Comparison of ENCODE assay signal across 8 cellular contexts in the genomic region with DNA sequence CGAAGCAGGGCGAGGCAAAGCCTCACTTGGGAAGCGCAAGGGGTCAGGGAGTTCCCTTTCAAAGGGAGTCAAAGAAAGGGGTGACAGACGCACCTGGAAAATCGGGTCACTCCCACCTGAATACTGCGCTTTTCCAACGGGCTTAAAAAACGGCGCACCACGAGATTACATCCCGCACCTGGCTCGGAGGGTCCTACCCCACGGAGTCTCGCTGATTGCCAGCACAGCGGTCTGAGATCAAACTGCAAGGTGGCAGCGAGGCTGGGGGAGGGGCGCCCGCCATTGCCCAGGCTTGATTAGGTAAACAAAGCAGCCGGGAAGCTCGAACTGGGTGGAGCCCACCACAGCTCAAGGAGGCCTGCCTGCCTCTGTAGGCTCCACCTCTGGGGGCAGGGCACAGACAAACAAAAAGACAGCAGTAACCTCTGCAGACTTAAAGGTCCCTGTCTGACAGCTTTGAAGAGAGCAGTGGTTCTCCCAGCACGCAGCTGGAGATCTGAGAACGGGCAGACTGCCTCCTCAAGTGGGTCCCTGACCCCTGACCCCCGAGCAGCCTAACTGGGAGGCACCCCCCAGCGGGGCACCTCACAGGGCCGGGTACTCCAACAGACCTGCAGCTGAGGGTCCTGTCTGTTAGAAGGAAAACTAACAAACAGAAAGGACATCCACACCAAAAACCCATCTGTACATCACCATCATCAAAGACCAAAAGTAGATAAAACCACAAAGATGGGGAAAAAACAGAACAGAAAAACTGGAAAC.
A peak's percentile ranks its signal among the peaks of the same experiment; 100 is the strongest.
DNase-seq lines count a peak whose midpoint lies in the region; ATAC-seq, FAIRE-seq and TF ChIP-seq lines count a peak whose summit lies in the region.
"Not testable (repeated sequence)": the region's sequence is repeated elsewhere in the genome, so short reads cannot be mapped to it uniquely, and the experiment has no call there.

No MANE protein-coding gene starts in this region.

- in situ Hi-C loops in HepG2 (cut with HindIII; ENCODE audit: extremely low pct_ligation_motif_present, low pct_unique_long_range_greater_than_20kb) = not testable (repeated sequence)

- not testable (repeated sequence) for H4K91ac ChIP-seq in neuronal stem cell (ENCODE audit: low read depth, low read length, poor library complexity)

- H3K4me2 ChIP-seq in HepG2 (ENCODE audit: low read depth, low read length) = not testable (repeated sequence)
- peak overlapping the region; percentile 40 for H3K4me2 ChIP-seq in neuronal stem cell (ENCODE audit: insufficient read depth, low read length, poor library complexity, severe bottlenecking)

- H3K14ac ChIP-seq in neuronal stem cell (ENCODE audit: low read length) = not testable (repeated sequence)

- H3K4me1 Mint-ChIP-seq in activated T-helper 1 cell treated with anti-CD3 and anti-CD28 coated beads, Interleukin-12 subunit alpha, Interleukin-12 subunit beta, Interleukin-2, Interleukin-4 antibody, amounts not matched to agents 30 ng/mL and 10 ng/mL and 1 ng/mL, durations not matched to agents 14 hours and 24 hours and 36 hours (ENCODE audit: low read depth) = not testable (repeated sequence)

- H3K79me2 ChIP-seq in HepG2 (ENCODE audit: insufficient read depth, low read length) = not testable (repeated sequence)

- not testable (repeated sequence) for H4K20me1 ChIP-seq in HepG2 (ENCODE audit: insufficient read depth, low read length)

- H2AK5ac ChIP-seq in neuronal stem cell (ENCODE audit: low read depth, low read length) = not testable (repeated sequence)

- not testable (repeated sequence) for H2AFZ ChIP-seq in HepG2 (ENCODE audit: low read length)
- peak overlapping the region; percentile 48 for H2AFZ ChIP-seq in neuronal stem cell (ENCODE audit: low read length)

- H3K23ac ChIP-seq in neuronal stem cell (ENCODE audit: low read depth, low read length, poor library complexity) = not testable (repeated sequence)

- H3K27me3 Mint-ChIP-seq in activated T-helper 1 cell treated with anti-CD3 and anti-CD28 coated beads, Interleukin-12 subunit alpha, Interleukin-12 subunit beta, Interleukin-2, Interleukin-4 antibody, amounts not matched to agents 30 ng/mL and 10 ng/mL and 1 ng/mL, durations not matched to agents 14 hours and 24 hours and 36 hours (ENCODE audit: insufficient read depth) = not testable (repeated sequence)

- not testable (repeated sequence) for H2BK15ac ChIP-seq in neuronal stem cell (ENCODE audit: low read length)

- not testable (repeated sequence) for H3K4ac ChIP-seq in neuronal stem cell (ENCODE audit: low read length)

- TF ChIP-seq CTCF in choroid plexus epithelial cell (conservative IDR thresholded peaks at IDR 0.05; ENCODE audit: low read depth, low read length); heart left ventricle (IDR thresholded peaks at IDR 0.05); HepG2 (CRISPR knock-in tag; IDR thresholded peaks at IDR 0.05); suprapubic skin (IDR thresholded peaks at IDR 0.05): not testable (repeated sequence)

- ATAC-seq in heart left ventricle, HepG2: not testable (repeated sequence)

- H3K9me3 Mint-ChIP-seq in activated T-helper 1 cell treated with anti-CD3 and anti-CD28 coated beads, Interleukin-12 subunit alpha, Interleukin-12 subunit beta, Interleukin-2, Interleukin-4 antibody, amounts not matched to agents 30 ng/mL and 10 ng/mL and 1 ng/mL, durations not matched to agents 14 hours and 24 hours and 36 hours = not testable (repeated sequence)

- H3K27me3 ChIP-seq in heart left ventricle; HepG2 (ENCODE audit: control insufficient read depth in 1 of 2, insufficient read depth in 2 of 2, low read length in 2 of 2); neuronal stem cell (ENCODE audit: control insufficient read depth in 3 of 3, insufficient read depth in 3 of 3, low read depth in 1 of 3, low read length in 3 of 3); suprapubic skin: not testable (repeated sequence)

- H3K36me3 ChIP-seq in heart left ventricle; HepG2 (replicated peaks in 1 of 2; ENCODE audit: control insufficient read depth in 1 of 2, insufficient read depth in 2 of 2, low read length in 2 of 2); neuronal stem cell (replicated peaks in 1 of 2; ENCODE audit: control insufficient read depth in 2 of 2, insufficient read depth in 2 of 2, low read length in 2 of 2); suprapubic skin: not testable (repeated sequence)

- H3K27ac Mint-ChIP-seq in activated T-helper 1 cell treated with anti-CD3 and anti-CD28 coated beads, Interleukin-12 subunit alpha, Interleukin-12 subunit beta, Interleukin-2, Interleukin-4 antibody, amounts not matched to agents 30 ng/mL and 10 ng/mL and 1 ng/mL, durations not matched to agents 14 hours and 24 hours and 36 hours = not testable (repeated sequence)

- TF ChIP-seq POLR2A in heart left ventricle (IDR thresholded peaks at IDR 0.05); HepG2 (IDR thresholded peaks at IDR 0.05; ENCODE audit: insufficient read depth in 1 of 2, low read depth in 2 of 2, low read length in 2 of 2); suprapubic skin (IDR thresholded peaks at IDR 0.05): not testable (repeated sequence)

- DNase-seq in DMS53 (lab: John Stamatoyannopoulos, UW) = peak; percentile 41
- DNase-seq in NCI-H2171 (lab: John Stamatoyannopoulos, UW) = peak; percentile 5
- not testable (repeated sequence) for DNase-seq in activated T-helper 1 cell treated with anti-CD3 and anti-CD28 coated beads, Interleukin-12 subunit alpha, Interleukin-12 subunit beta, Interleukin-2, Interleukin-4 antibody, amounts not matched to agents 30 ng/mL and 10 ng/mL and 1 ng/mL, durations not matched to agents 14 hours and 24 hours and 36 hours (ENCODE audit: low spot score); choroid plexus epithelial cell (ENCODE audit: low read depth); HepG2 (ENCODE audit: low spot score); neuronal stem cell (ENCODE audit: low spot score)
- DNase-seq in heart left ventricle = peak in 2 of 5 donors; percentile 7 to 8
- peak; percentile 37 to 45 for DNase-seq in suprapubic skin (ENCODE audit: low spot score in 2 of 2)

- not testable (repeated sequence) for H2BK12ac ChIP-seq in neuronal stem cell (ENCODE audit: low read length)

- not testable (repeated sequence) for BruUV-seq in HepG2 (replicated peaks; lab: Mats Ljungman, UMichigan)

- H2BK5ac ChIP-seq in neuronal stem cell (ENCODE audit: low read length) = not testable (repeated sequence)

- peak overlapping the region in 1 of 12 donors; percentile 47 for H3K27ac ChIP-seq in heart left ventricle
- H3K27ac ChIP-seq in HepG2 (ENCODE audit: extremely low read length, insufficient read depth, low read length); neuronal stem cell (replicated peaks; ENCODE audit: low read length); suprapubic skin: not testable (repeated sequence)

- CTCF ChIA-PET in HepG2 (lab: Yijun Ruan, JAX; ENCODE audit: low intra/inter-chr PET ratio, low total read pairs) = not testable (repeated sequence)

- not testable (repeated sequence) for H3K9me3 ChIP-seq in heart left ventricle; HepG2 (ENCODE audit: low read length); neuronal stem cell (replicated peaks in 1 of 2; ENCODE audit: control insufficient read depth in 2 of 2, insufficient read depth in 1 of 2, low read depth in 1 of 2, low read length in 2 of 2); suprapubic skin

- not testable (repeated sequence) for H4K8ac ChIP-seq in neuronal stem cell (ENCODE audit: low read depth, low read length)

- FAIRE-seq in HepG2 (lab: Jason Lieb, UNC) = not testable (repeated sequence)

- not testable (repeated sequence) for TF ChIP-seq EP300 in HepG2 (IDR thresholded peaks at IDR 0.05; ENCODE audit: low read depth in 2 of 2, low read length in 2 of 2); HepG2 (CRISPR knock-in tag; IDR thresholded peaks at IDR 0.05; ENCODE audit: borderline replicate concordance); suprapubic skin (IDR thresholded peaks at IDR 0.05)

- not testable (repeated sequence) for H3K9ac ChIP-seq in HepG2 (ENCODE audit: insufficient read depth, low read depth, low read length); neuronal stem cell (ENCODE audit: low read depth, low read length, poor library complexity)

- H3K79me1 ChIP-seq in neuronal stem cell (ENCODE audit: low read depth, low read length) = not testable (repeated sequence)

- not testable (repeated sequence) for H3K4me1 ChIP-seq in heart left ventricle; HepG2 (ENCODE audit: insufficient read depth, low read length); suprapubic skin
- H3K4me1 ChIP-seq in neuronal stem cell (ENCODE audit: control insufficient read depth in 2 of 2, insufficient read depth in 1 of 2, low read depth in 1 of 2, low read length in 2 of 2) = peaks cover 18 to 19% of the 10 kb centered on the region in 2 donors

- H3K4me3 Mint-ChIP-seq in activated T-helper 1 cell treated with anti-CD3 and anti-CD28 coated beads, Interleukin-12 subunit alpha, Interleukin-12 subunit beta, Interleukin-2, Interleukin-4 antibody, amounts not matched to agents 30 ng/mL and 10 ng/mL and 1 ng/mL, durations not matched to agents 14 hours and 24 hours and 36 hours = peak overlapping the region; percentile 26

- H3K4me3 ChIP-seq in choroid plexus epithelial cell (ENCODE audit: low read depth, low read length) (peak overlapping the region; percentile 29), heart left ventricle (peak overlapping the region in 8 of 12 donors; percentile 16 to 44 (median 28)), suprapubic skin (peak overlapping the region; percentile 36)
- H3K4me3 ChIP-seq in HepG2 (replicated peaks in 1 of 3; ENCODE audit: insufficient read depth in 1 of 3, low read depth in 2 of 3, low read length in 3 of 3); neuronal stem cell (ENCODE audit: low read length in 2 of 2): not testable (repeated sequence)

- H3K36me3 Mint-ChIP-seq in activated T-helper 1 cell treated with anti-CD3 and anti-CD28 coated beads, Interleukin-12 subunit alpha, Interleukin-12 subunit beta, Interleukin-2, Interleukin-4 antibody, amounts not matched to agents 30 ng/mL and 10 ng/mL and 1 ng/mL, durations not matched to agents 14 hours and 24 hours and 36 hours (ENCODE audit: low read depth) = not testable (repeated sequence)

- not testable (repeated sequence) for H2BK120ac ChIP-seq in neuronal stem cell (ENCODE audit: low read depth, low read length)

- not testable (repeated sequence) for TF ChIP-seq RAD21 in HepG2 (CRISPR knock-in tag; IDR thresholded peaks at IDR 0.05)

- WGBS in heart left ventricle, 4 donors = 20 to 67% (median 43%) methylated on average over 15 to 23 of the region's 25 CpGs
- 66% methylated on average over 12 of the region's 25 CpGs for WGBS in HepG2 (ENCODE audit: low lambda C conversion rate)
- WGBS in neuronal stem cell (ENCODE audit: extremely low coverage in 2 of 2, insufficient read length in 2 of 2, insufficient replicate concordance in 1 of 2), 2 donors = no CpG with 5 or more reads among the region's 25 CpGs
- WGBS in suprapubic skin = 4% methylated on average over 9 of the region's 25 CpGs

- intact Hi-C loops in activated T-helper 1 cell treated with anti-CD3 and anti-CD28 coated beads, Interleukin-12 subunit alpha, Interleukin-12 subunit beta, Interleukin-2, Interleukin-4 antibody, amounts not matched to agents 30 ng/mL and 10 ng/mL and 1 ng/mL, durations not matched to agents 14 hours and 24 hours and 36 hours (cut with micrococcal nuclease); heart left ventricle (cut with DNase I); HepG2 (cut with micrococcal nuclease; ENCODE audit: unreplicated experiment): not testable (repeated sequence)

- H3K18ac ChIP-seq in neuronal stem cell (ENCODE audit: low read length) = not testable (repeated sequence)

- POLR2A ChIA-PET in HepG2 (lab: Yijun Ruan, JAX) = not testable (repeated sequence)
